Comparison of ENCODE assay signal across 7 cellular contexts in the genomic region with DNA sequence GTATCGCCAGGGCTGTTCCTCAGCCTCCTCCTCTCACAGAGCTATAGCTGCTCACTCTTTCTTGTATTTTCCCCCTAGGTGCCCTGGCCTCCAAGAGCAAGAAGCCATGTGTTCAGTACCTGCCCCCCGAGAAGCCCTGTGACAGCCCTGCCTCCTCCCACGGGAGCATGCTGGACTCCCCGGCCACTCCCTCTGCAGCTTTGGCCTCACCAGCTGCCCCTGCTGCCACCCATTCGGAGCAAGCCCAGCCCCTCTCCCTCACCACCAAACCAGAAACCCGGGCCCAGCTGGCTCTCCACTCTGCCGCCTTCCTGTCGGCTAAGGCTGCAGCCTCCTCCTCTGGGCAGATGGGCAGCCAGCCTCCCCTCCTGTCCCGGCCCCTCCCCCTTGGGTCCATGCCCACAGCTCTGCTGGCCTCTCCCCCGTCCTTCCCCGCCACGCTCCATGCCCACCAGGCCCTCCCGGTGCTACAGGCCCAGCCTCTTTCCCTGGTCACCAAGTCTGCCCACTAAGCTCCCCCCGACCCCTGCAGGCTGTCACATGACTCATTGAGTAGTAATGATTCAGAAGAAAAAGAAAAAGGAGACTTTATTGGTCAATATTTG. TPM values are rescaled to one million over a fixed set of nuclear protein-coding genes. Genes with fewer than 3 reads are reported as not detected.
A peak's percentile ranks its signal among the peaks of the same experiment; 100 is the strongest.
DNase-seq lines count a peak whose midpoint lies in the region; ATAC-seq and TF ChIP-seq lines count a peak whose summit lies in the region.

No MANE protein-coding gene starts in this region.

- peaks cover 26% of the 10 kb centered on the region for H3K4me1 ChIP-seq in lower lobe of right lung
- H3K4me1 ChIP-seq in uterus = peaks cover 0 to 10% of the 10 kb centered on the region in 2 donors

- ATAC-seq in lower lobe of right lung (peak; percentile 53 to 58), HG03175 (IDR thresholded peaks at IDR 0.05; ENCODE audit: unreplicated experiment) (no peak)

- no peaks in the 10 kb centered on the region for H3K27me3 ChIP-seq in lower lobe of right lung (ENCODE audit: low read depth)
- no peaks in the 10 kb centered on the region for H3K27me3 ChIP-seq in uterus

- no peak for TF ChIP-seq POLR2A in uterus (IDR thresholded peaks at IDR 0.05)

- H3K36me3 ChIP-seq in lower lobe of right lung (peaks cover 45% of the 10 kb centered on the region), uterus (no peaks in the 10 kb centered on the region)

- H3K27ac ChIP-seq in lower lobe of right lung = peak overlapping the region; percentile 46
- peak overlapping the region; percentile 57 to 64 for H3K27ac ChIP-seq in uterus

- DNase-seq in EL (peak; percentile 41), NCI-H1694 (lab: John Stamatoyannopoulos, UW) (peak; percentile 87), astrocyte of the spinal cord (ENCODE audit: low read depth, low spot score) (peak; percentile 63), lower lobe of right lung (peak; percentile 63), uterus (peak; percentile 80 to 83)
- DNase-seq in activated CD4-positive, alpha-beta T cell treated with anti-CD3 and anti-CD28 coated beads, Interleukin-2, amount 50 U/mL, for 1 hour = no peak

- H3K4me3 ChIP-seq in astrocyte of the spinal cord (ENCODE audit: low read depth, low read length) = no peak overlapping the region
- no peak overlapping the region for H3K4me3 ChIP-seq in lower lobe of right lung
- H3K4me3 ChIP-seq in uterus = no peak overlapping the region

- intact Hi-C loops in lower lobe of right lung (cut with DNase I) = no loop called here
- intact Hi-C loops in uterus (cut with DNase I; ENCODE audit: low total_unique reads) = no loop called here

- H3K9me3 ChIP-seq in lower lobe of right lung (no peaks in the 10 kb centered on the region), uterus (no peaks in the 10 kb centered on the region)

- TF ChIP-seq CTCF in astrocyte of the spinal cord (IDR thresholded peaks at IDR 0.05; ENCODE audit: low read depth, low read length) (no peak), lower lobe of right lung (IDR thresholded peaks at IDR 0.05) (no peak), uterus (IDR thresholded peaks at IDR 0.05) (no peak)

- in situ Hi-C loops in astrocyte of the spinal cord (cut with HindIII; ENCODE audit: low sequenced_read_pairs) = no loop called here

RNA-seq across cellular contexts. Expression of a gene that starts 18.7 kb away (rescaled TPM):
- total RNA-seq in lower lobe of right lung (171 TPM), uterus (100 to 1,000 TPM in 1 of 4 donors, 10 to 100 TPM in 3; 62.0 to 106 (median 89.4) TPM)

RNA-seq across cellular contexts. Expression of a gene that starts 45.3 kb away (rescaled TPM):
- total RNA-seq in lower lobe of right lung (55.5 TPM), uterus (10 to 100 TPM; 28.0 to 34.1 (median 31.9) TPM)

RNA-seq across cellular contexts. Expression of a gene that starts 45.5 kb away (rescaled TPM):
- total RNA-seq in lower lobe of right lung = 19.6 TPM
- total RNA-seq in uterus = 10 to 100 TPM; 12.8 to 45.3 (median 21.0) TPM
